27 cellular contexts compared by ENCODE assay signal in the genomic region with DNA sequence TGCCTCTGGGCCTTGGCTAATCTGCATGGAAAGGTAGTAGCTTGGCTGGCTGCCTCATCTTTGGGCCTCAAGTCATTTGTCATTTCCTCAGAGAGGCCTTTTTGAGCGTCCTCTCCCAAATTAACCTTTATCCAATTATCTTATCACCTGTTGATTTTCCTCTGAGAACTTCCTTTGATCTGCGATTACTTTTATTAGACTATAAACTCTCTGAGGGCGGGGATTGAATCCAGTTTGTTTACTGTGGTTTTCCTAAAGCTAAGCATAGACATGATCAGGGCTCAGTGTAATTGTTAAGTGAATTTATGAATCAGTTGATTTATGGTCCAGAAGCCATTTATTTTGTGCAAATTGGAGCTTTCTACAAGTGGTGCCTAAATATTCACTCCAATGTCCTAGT.
"Had no signal": no experiment of that assay in that cellular context is flagged by ENCODE, and none has a peak within 500 bp of the region (broad histone marks: within the 10 kb centered on the region; RNA-seq: fewer than 3 reads in every experiment).

No MANE protein-coding gene starts in this region.

- ATAC-seq: activated CD8-positive, alpha-beta T cell treated with anti-CD3 and anti-CD28 coated beads, Interleukin-2, amount 10 ng/mL, durations not matched to agents 7 days and 5 days; Panc1; Right ventricle myocardium inferior had no signal

- H3K4me3 Mint-ChIP-seq: activated CD8-positive, alpha-beta T cell treated with anti-CD3 and anti-CD28 coated beads, Interleukin-2, amount 10 ng/mL, durations not matched to agents 7 days and 5 days; central memory CD8-positive, alpha-beta T cell had no signal

- H3K27ac Mint-ChIP-seq: activated CD8-positive, alpha-beta T cell treated with anti-CD3 and anti-CD28 coated beads, Interleukin-2, amount 10 ng/mL, durations not matched to agents 7 days and 5 days; brain had no signal

- H3K27me3 Mint-ChIP-seq: brain; central memory CD8-positive, alpha-beta T cell had no signal

- H3K9me3 Mint-ChIP-seq: brain; central memory CD8-positive, alpha-beta T cell had no signal

- DNase-seq: activated CD4-positive, alpha-beta T cell treated with anti-CD3 and anti-CD28 coated beads for 4 hours; activated CD8-positive, alpha-beta memory T cell treated with anti-CD3 and anti-CD28 coated beads, Interleukin-2, amount 50 U/mL, for 48 hours; activated CD8-positive, alpha-beta T cell treated with anti-CD3 and anti-CD28 coated beads, Interleukin-2, amount 10 ng/mL, durations not matched to agents 7 days and 5 days; activated naive CD4-positive, alpha-beta T cell treated with anti-CD3 and anti-CD28 coated beads, Interleukin-2, amount 50 U/mL, for 16 hours; activated T-cell treated with anti-CD3 and anti-CD28 coated beads, Interleukin-2, amount 50 U/mL, for 48 hours; amygdala; Kasumi-1; KBM-7; MG63; MV-4-11; NCI-H1092 treated with DMSO at 0.1 percent for 48 hours; NCI-H1436; NCI-H187; NCI-H2081; NCI-H510A treated with DMSO at 0.1 percent for 48 hours; NCI-H69; NK-92 treated with Interleukin-12 subunit alpha and Interleukin-12 subunit beta, amount 100 ng/mL, for 24 hours; OCI-M1; RPMI8226; SJCRH30; SK-N-SH; T-helper 1 cell; WERI-Rb-1 had no signal
